ENCODE assay signal across 1 cellular context in genomic region chr6:33288942-33289783, GRCh38.
TF ChIP-seq lines count a peak whose summit lies in the region.

Gene PFDN6 (plus strand): TSS chr6:33289601. CDS start chr6:33289857, 256 bp downstream.
Gene WDR46 (minus strand): TSS chr6:33289239. CDS start chr6:33289170, 69 bp downstream.

TF ChIP-seq in HepG2, 621 proteins besides CTCF, POLR2A, EP300 and RAD21 (continued from another document and continues in another):
- TF ChIP-seq ZNF446 (CRISPR knock-in tag; IDR thresholded peaks at IDR 0.05) (0 out of 2 replicates have a peak, but pooled peaks have one; percentile 22), POLR2AphosphoS5 (IDR thresholded peaks at IDR 0.05; ENCODE audit: low read depth, low read length) (peak; percentile 84), ZBTB25 (CRISPR knock-in tag; IDR thresholded peaks at IDR 0.05) (peak; percentile 30; the same call in 1 of the 2 replicates), SAP130 (CRISPR knock-in tag; IDR thresholded peaks at IDR 0.05; ENCODE audit: low read depth) (peak; percentile 97), ZNF563 (CRISPR knock-in tag; IDR thresholded peaks at IDR 0.05) (peak; percentile 19; the same call in 1 of the 2 replicates), GATAD2A (CRISPR knock-in tag; IDR thresholded peaks at IDR 0.05) (peak; percentile 50), ZNF484 (CRISPR knock-in tag; IDR thresholded peaks at IDR 0.05; ENCODE audit: borderline replicate concordance, low read depth) (no peak), ZNF737 (CRISPR knock-in tag; IDR thresholded peaks at IDR 0.05; ENCODE audit: borderline replicate concordance) (no peak), RXRB (CRISPR knock-in tag; IDR thresholded peaks at IDR 0.05; ENCODE audit: borderline replicate concordance) (peak; percentile 32), TSC22D2 (CRISPR knock-in tag; IDR thresholded peaks at IDR 0.05; ENCODE audit: borderline replicate concordance) (peak; percentile 40; the same call in 1 of the 2 replicates), REPIN1 (CRISPR knock-in tag; IDR thresholded peaks at IDR 0.05; ENCODE audit: borderline replicate concordance, low read depth) (peak; percentile 30; the same call in 1 of the 2 replicates), ZMAT3 (CRISPR knock-in tag; conservative IDR thresholded peaks at IDR 0.05) (no peak), KDM2A (CRISPR knock-in tag; IDR thresholded peaks at IDR 0.05; ENCODE audit: borderline replicate concordance, low read depth) (peak; percentile 54; the same call in 1 of the 2 replicates), NR3C1 (CRISPR knock-in tag; IDR thresholded peaks at IDR 0.05) (no peak), PHF5A (CRISPR knock-in tag; IDR thresholded peaks at IDR 0.05; ENCODE audit: low read depth, unreplicated experiment) (peak; percentile 20), NCOA2 (CRISPR knock-in tag; IDR thresholded peaks at IDR 0.05) (0 out of 2 replicates have a peak, but pooled peaks have one; percentile 26), NR2F1 (CRISPR knock-in tag; IDR thresholded peaks at IDR 0.05) (0 out of 4 replicates have a peak, but pooled peaks of 1 of the 2 experiments have one; percentile 25), KAT8 (CRISPR knock-in tag; IDR thresholded peaks at IDR 0.05) (peak; percentile 97), RFXAP (CRISPR knock-in tag; IDR thresholded peaks at IDR 0.05; ENCODE audit: borderline replicate concordance) (0 out of 2 replicates have a peak, but pooled peaks have one; percentile 25), ZNF331 (CRISPR knock-in tag; IDR thresholded peaks at IDR 0.05) (0 out of 2 replicates have a peak, but pooled peaks have one; percentile 0), FOXA1 (IDR thresholded peaks at IDR 0.05) (no peak), FOXA1 (CRISPR knock-in tag; IDR thresholded peaks at IDR 0.05) (peak; percentile 88), DMAP1 (CRISPR knock-in tag; IDR thresholded peaks at IDR 0.05) (peak; percentile 75), ZNF335 (CRISPR knock-in tag; IDR thresholded peaks at IDR 0.05) (peak; percentile 77), KMT2B (CRISPR knock-in tag; IDR thresholded peaks at IDR 0.05) (peak; percentile 67; the same call in 1 of the 2 replicates), ZNF143 (CRISPR knock-in tag; IDR thresholded peaks at IDR 0.05) (peak; percentile 97), ZNF761 (CRISPR knock-in tag; conservative IDR thresholded peaks at IDR 0.05) (peak; percentile 86; the same call in 1 of the 2 replicates), ZNF180 (CRISPR knock-in tag; IDR thresholded peaks at IDR 0.05; ENCODE audit: borderline replicate concordance, low read depth) (no peak), SSRP1 (CRISPR knock-in tag; IDR thresholded peaks at IDR 0.05) (no peak), ZHX2 (IDR thresholded peaks at IDR 0.05; ENCODE audit: low read depth) (peak; percentile 93), ZHX2 (CRISPR knock-in tag; IDR thresholded peaks at IDR 0.05; ENCODE audit: borderline replicate concordance) (no peak), GTF3A (CRISPR knock-in tag; conservative IDR thresholded peaks at IDR 0.05) (peak; percentile 60; the same call in 1 of the 2 replicates), ZBTB33 (CRISPR knock-in tag; IDR thresholded peaks at IDR 0.05) (no peak), ZNF878 (CRISPR knock-in tag; IDR thresholded peaks at IDR 0.05) (no peak), MAZ (IDR thresholded peaks at IDR 0.05; ENCODE audit: borderline replicate concordance, low read depth, low read length) (no peak), MAZ (CRISPR knock-in tag; IDR thresholded peaks at IDR 0.05; ENCODE audit: low read depth) (no peak), ZZZ3 (CRISPR knock-in tag; IDR thresholded peaks at IDR 0.05; ENCODE audit: borderline replicate concordance) (peak; percentile 36; the same call in 1 of the 2 replicates), SP140L (CRISPR knock-in tag; IDR thresholded peaks at IDR 0.05; ENCODE audit: borderline replicate concordance) (no peak), SUZ12 (IDR thresholded peaks at IDR 0.05; ENCODE audit: low read depth, low read length) (peak; percentile 83), SIN3A (IDR thresholded peaks at IDR 0.05; ENCODE audit: borderline replicate concordance, low read depth, low read length) (peak; percentile 97), KDM5A (IDR thresholded peaks at IDR 0.05; ENCODE audit: borderline replicate concordance, low read length) (peak; percentile 98), ZNF432 (CRISPR knock-in tag; IDR thresholded peaks at IDR 0.05; ENCODE audit: borderline replicate concordance) (no peak), ZFP91 (CRISPR knock-in tag; IDR thresholded peaks at IDR 0.05; ENCODE audit: borderline replicate concordance) (peak; percentile 39; the same call in 1 of the 2 replicates), ARNT (IDR thresholded peaks at IDR 0.05) (no peak), ZNF317 (CRISPR knock-in tag; IDR thresholded peaks at IDR 0.05) (no peak; the same call in 1 of the 2 replicates), ARNTL (CRISPR knock-in tag; IDR thresholded peaks at IDR 0.05) (peak; percentile 28; the same call in 1 of the 2 replicates), ZNF225 (CRISPR knock-in tag; IDR thresholded peaks at IDR 0.05) (0 out of 2 replicates have a peak, but pooled peaks have one; percentile 36)
- TF ChIP-seq, protein P1, sequence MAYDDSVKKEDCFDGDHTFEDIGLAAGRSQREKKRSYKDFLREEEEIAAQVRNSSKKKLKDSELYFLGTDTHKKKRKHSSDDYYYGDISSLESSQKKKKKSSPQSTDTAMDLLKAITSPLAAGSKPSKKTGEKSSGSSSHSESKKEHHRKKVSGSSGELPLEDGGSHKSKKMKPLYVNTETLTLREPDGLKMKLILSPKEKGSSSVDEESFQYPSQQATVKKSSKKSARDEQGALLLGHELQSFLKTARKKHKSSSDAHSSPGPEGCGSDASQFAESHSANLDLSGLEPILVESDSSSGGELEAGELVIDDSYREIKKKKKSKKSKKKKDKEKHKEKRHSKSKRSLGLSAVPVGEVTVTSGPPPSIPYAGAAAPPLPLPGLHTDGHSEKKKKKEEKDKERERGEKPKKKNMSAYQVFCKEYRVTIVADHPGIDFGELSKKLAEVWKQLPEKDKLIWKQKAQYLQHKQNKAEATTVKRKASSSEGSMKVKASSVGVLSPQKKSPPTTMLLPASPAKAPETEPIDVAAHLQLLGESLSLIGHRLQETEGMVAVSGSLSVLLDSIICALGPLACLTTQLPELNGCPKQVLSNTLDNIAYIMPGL (CRISPR knock-in tag; IDR thresholded peaks at IDR 0.05; ENCODE audit: borderline replicate concordance in 1 of 2, low read depth in 1 of 2), result peak in 1 of 2 experiments; percentile 74; a peak in 2 of 4 replicates
- TF ChIP-seq, protein P2, sequence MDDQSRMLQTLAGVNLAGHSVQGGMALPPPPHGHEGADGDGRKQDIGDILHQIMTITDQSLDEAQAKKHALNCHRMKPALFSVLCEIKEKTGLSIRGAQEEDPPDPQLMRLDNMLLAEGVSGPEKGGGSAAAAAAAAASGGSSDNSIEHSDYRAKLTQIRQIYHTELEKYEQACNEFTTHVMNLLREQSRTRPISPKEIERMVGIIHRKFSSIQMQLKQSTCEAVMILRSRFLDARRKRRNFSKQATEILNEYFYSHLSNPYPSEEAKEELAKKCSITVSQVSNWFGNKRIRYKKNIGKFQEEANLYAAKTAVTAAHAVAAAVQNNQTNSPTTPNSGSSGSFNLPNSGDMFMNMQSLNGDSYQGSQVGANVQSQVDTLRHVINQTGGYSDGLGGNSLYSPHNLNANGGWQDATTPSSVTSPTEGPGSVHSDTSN (CRISPR knock-in tag; IDR thresholded peaks at IDR 0.05; ENCODE audit: borderline replicate concordance), result no peak
- TF ChIP-seq, protein P3, sequence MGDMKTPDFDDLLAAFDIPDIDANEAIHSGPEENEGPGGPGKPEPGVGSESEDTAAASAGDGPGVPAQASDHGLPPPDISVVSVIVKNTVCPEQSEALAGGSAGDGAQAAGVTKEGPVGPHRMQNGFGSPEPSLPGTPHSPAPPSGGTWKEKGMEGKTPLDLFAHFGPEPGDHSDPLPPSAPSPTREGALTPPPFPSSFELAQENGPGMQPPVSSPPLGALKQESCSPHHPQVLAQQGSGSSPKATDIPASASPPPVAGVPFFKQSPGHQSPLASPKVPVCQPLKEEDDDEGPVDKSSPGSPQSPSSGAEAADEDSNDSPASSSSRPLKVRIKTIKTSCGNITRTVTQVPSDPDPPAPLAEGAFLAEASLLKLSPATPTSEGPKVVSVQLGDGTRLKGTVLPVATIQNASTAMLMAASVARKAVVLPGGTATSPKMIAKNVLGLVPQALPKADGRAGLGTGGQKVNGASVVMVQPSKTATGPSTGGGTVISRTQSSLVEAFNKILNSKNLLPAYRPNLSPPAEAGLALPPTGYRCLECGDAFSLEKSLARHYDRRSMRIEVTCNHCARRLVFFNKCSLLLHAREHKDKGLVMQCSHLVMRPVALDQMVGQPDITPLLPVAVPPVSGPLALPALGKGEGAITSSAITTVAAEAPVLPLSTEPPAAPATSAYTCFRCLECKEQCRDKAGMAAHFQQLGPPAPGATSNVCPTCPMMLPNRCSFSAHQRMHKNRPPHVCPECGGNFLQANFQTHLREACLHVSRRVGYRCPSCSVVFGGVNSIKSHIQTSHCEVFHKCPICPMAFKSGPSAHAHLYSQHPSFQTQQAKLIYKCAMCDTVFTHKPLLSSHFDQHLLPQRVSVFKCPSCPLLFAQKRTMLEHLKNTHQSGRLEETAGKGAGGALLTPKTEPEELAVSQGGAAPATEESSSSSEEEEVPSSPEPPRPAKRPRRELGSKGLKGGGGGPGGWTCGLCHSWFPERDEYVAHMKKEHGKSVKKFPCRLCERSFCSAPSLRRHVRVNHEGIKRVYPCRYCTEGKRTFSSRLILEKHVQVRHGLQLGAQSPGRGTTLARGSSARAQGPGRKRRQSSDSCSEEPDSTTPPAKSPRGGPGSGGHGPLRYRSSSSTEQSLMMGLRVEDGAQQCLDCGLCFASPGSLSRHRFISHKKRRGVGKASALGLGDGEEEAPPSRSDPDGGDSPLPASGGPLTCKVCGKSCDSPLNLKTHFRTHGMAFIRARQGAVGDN (CRISPR knock-in tag; IDR thresholded peaks at IDR 0.05), result peak; percentile 82
